ENCODE assay signal across 21 cellular contexts in the genomic region with DNA sequence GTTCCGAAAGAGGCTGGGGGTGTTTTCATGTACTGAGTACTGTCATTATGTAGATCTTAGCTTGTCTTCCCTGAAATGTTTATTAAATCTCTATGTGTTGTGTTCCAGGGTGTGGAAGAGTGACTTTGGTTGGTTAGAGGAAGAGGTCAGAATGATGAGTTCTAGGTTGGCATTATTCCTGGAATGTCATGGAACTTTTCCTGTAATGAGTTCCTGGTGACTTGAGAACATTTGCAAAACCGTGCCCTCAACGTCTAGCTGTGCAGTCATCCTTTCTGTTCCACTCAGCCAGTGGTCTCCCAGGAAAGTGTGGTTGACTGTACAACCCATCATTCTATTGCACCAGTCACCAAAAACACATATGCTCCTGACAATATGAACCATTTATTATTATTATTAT.
DNase-seq lines count a peak whose midpoint lies in the region; ATAC-seq and TF ChIP-seq lines count a peak whose summit lies in the region.
"Had no signal": no experiment of that assay in that cellular context is flagged by ENCODE, and none has a peak within 500 bp of the region (broad histone marks: within the 10 kb centered on the region; RNA-seq: fewer than 3 reads in every experiment).

No MANE protein-coding gene starts in this region.

- H2BK5ac ChIP-seq in mesenchymal stem cell (ENCODE audit: low read depth, low read length, poor library complexity, severe bottlenecking) = no peak overlapping the region

- H3K4me3 ChIP-seq in ACC112 (ENCODE audit: low read depth, low read length) (peak overlapping the region; percentile 46; the same call in 1 of the 2 replicates), mammary epithelial cell (replicated peaks in 1 of 3; ENCODE audit: insufficient read depth in 1 of 3, low read depth in 2 of 3, low read length in 3 of 3) (no peak overlapping the region), mesenchymal stem cell (ENCODE audit: insufficient read depth in 1 of 2, low read depth in 1 of 2, low read length in 2 of 2) (no peak overlapping the region), uterus (no peak overlapping the region)
- H3K4me3 ChIP-seq: lung, upper lobe of right lung had no signal

- no peak for TF ChIP-seq POLR2A in uterus (IDR thresholded peaks at IDR 0.05)

- H3K36me3 ChIP-seq in ACC112 (ENCODE audit: insufficient read depth, low read length) = no peaks in the 10 kb centered on the region
- no peaks in the 10 kb centered on the region for H3K36me3 ChIP-seq in mammary epithelial cell (ENCODE audit: insufficient read depth, low read length)
- no peaks in the 10 kb centered on the region for H3K36me3 ChIP-seq in mesenchymal stem cell (ENCODE audit: control insufficient read depth in 1 of 2, insufficient read depth in 2 of 2, low read depth in 1 of 2, low read length in 2 of 2)
- H3K36me3 ChIP-seq in uterus = no peaks in the 10 kb centered on the region
- H3K36me3 ChIP-seq: upper lobe of right lung had no signal

- BruUV-seq in mammary epithelial cell (replicated peaks; lab: Mats Ljungman, UMichigan) = no TSS peak

- dilution Hi-C loops in mammary epithelial cell (cut with HindIII; ENCODE audit: low sequenced_read_pairs) = no loop called here

- no peak overlapping the region for H4K8ac ChIP-seq in mesenchymal stem cell (ENCODE audit: low read length)

- WGBS in mammary epithelial cell (ENCODE audit: low coverage, missing lambda C conversion rate) = 51% methylated on average over 3 of the region's 3 CpGs
- 86% methylated on average over 3 of the region's 3 CpGs for WGBS in mesenchymal stem cell

- H3K27ac ChIP-seq in ACC112 (ENCODE audit: low read depth, low read length) (peak overlapping the region; percentile 96), mammary epithelial cell (ENCODE audit: insufficient read depth, low read depth, low read length) (peak overlapping the region; percentile 81), mesenchymal stem cell (ENCODE audit: low read length, poor library complexity, severe bottlenecking) (peak overlapping the region; percentile 73), uterus (no peak overlapping the region)
- H3K27ac ChIP-seq: upper lobe of right lung had no signal

- H2BK15ac ChIP-seq in mesenchymal stem cell (ENCODE audit: low read depth, poor library complexity, severe bottlenecking) = no peak overlapping the region

- no peak overlapping the region for H2AFZ ChIP-seq in ACC112 (ENCODE audit: low read length, unreplicated experiment)
- H2AFZ ChIP-seq in mammary epithelial cell (ENCODE audit: low read depth, low read length) = no peak overlapping the region
- no peak overlapping the region for H2AFZ ChIP-seq in mesenchymal stem cell (ENCODE audit: low read depth, low read length)

- H3K27me3 Mint-ChIP-seq in stimulated activated memory B cell treated with anti-CD40 and anti-IgM and Interleukin-4, amounts not matched to agents 10 μg/mL and 1 μg/mL and 100 μg/mL, for 72 hours = peaks cover 10% of the 10 kb centered on the region
- H3K27me3 Mint-ChIP-seq: CD4-positive, alpha-beta memory T cell; progenitor cell of endocrine pancreas had no signal

- H2BK120ac ChIP-seq in mesenchymal stem cell (ENCODE audit: low read depth, low read length) = no peak overlapping the region

- in situ Hi-C loops in mammary epithelial cell (cut with MboI; ENCODE audit: low sequenced_read_pairs in 2 of 2) = no loop called here

- intact Hi-C loops in mammary epithelial cell (cut with micrococcal nuclease) (no loop called here), uterus (cut with DNase I; ENCODE audit: low total_unique reads) (no loop called here)

- no peak overlapping the region for H3K27ac Mint-ChIP-seq in stimulated activated memory B cell treated with anti-CD40 and anti-IgM and Interleukin-4, amounts not matched to agents 10 μg/mL and 1 μg/mL and 100 μg/mL, for 72 hours
- H3K27ac Mint-ChIP-seq: activated naive CD8-positive, alpha-beta T cell treated with anti-CD3 and anti-CD28 coated beads for 36 hours; CD4-positive, alpha-beta memory T cell; naive thymus-derived CD4-positive, alpha-beta T cell; progenitor cell of endocrine pancreas had no signal

- H3K4ac ChIP-seq in mesenchymal stem cell (ENCODE audit: low read depth in 1 of 2, low read length in 2 of 2) = no peak overlapping the region

- H3K9me3 Mint-ChIP-seq in stimulated activated memory B cell treated with anti-CD40 and anti-IgM and Interleukin-4, amounts not matched to agents 10 μg/mL and 1 μg/mL and 100 μg/mL, for 72 hours = no peaks in the 10 kb centered on the region
- H3K9me3 Mint-ChIP-seq: activated naive CD8-positive, alpha-beta T cell treated with anti-CD3 and anti-CD28 coated beads for 36 hours; CD4-positive, alpha-beta memory T cell had no signal

- H4K20me1 ChIP-seq in mammary epithelial cell (ENCODE audit: insufficient read depth, low read length) = no peaks in the 10 kb centered on the region

- DNase-seq in HT1080 (ENCODE audit: low read depth) (peak; percentile 31), mammary epithelial cell (no peak), mesenchymal stem cell (no peak), HPDE6-E6E7 (ENCODE audit: extremely low spot score) (no peak), uterus (no peak)
- DNase-seq: activated naive CD8-positive, alpha-beta T cell treated with anti-CD3 and anti-CD28 coated beads for 36 hours; activated T-cell treated with anti-CD3 and anti-CD28 coated beads, Interleukin-2, amount 50 U/mL, for 1 hour; CD4-positive, alpha-beta memory T cell; cerebellar nuclear complex; DND-41; naive thymus-derived CD4-positive, alpha-beta T cell; NCI-H2029; NCI-H69; stimulated activated CD4-positive, alpha-beta T cell treated with anti-CD3 and anti-CD28 coated beads, Interleukin-12 subunit alpha, Interleukin-12 subunit beta, amount 100 ng/mL, for 4 hours; stimulated activated naive CD8-positive, alpha-beta T cell treated with anti-CD3 and anti-CD28 coated beads, Interleukin-15, Interleukin-2, amounts not matched to agents 100 U/mL and 50 U/mL, for 24 hours; upper lobe of right lung had no signal

- H3K18ac ChIP-seq in mesenchymal stem cell (ENCODE audit: low read depth in 1 of 2, low read length in 2 of 2) = no peak overlapping the region

- H3K14ac ChIP-seq in mesenchymal stem cell (ENCODE audit: low read length in 2 of 2) = no peak overlapping the region

- H2BK12ac ChIP-seq in mesenchymal stem cell (ENCODE audit: low read length in 2 of 2) = no peak overlapping the region

- H3K79me2 ChIP-seq in ACC112 (ENCODE audit: control insufficient read depth, insufficient read depth, low read length, unreplicated experiment) (peaks cover 38% of the 10 kb centered on the region), mammary epithelial cell (ENCODE audit: insufficient read depth, low read length) (peaks cover 27% of the 10 kb centered on the region)

- H3K36me3 Mint-ChIP-seq in stimulated activated memory B cell treated with anti-CD40 and anti-IgM and Interleukin-4, amounts not matched to agents 10 μg/mL and 1 μg/mL and 100 μg/mL, for 72 hours = no peaks in the 10 kb centered on the region
- H3K36me3 Mint-ChIP-seq: activated naive CD8-positive, alpha-beta T cell treated with anti-CD3 and anti-CD28 coated beads for 36 hours; CD4-positive, alpha-beta memory T cell; naive thymus-derived CD4-positive, alpha-beta T cell had no signal

- H3K23ac ChIP-seq in mesenchymal stem cell (ENCODE audit: low read length in 2 of 2) = no peak overlapping the region

- no peak overlapping the region for H4K91ac ChIP-seq in mesenchymal stem cell (ENCODE audit: low read length)

- H2AK5ac ChIP-seq in mesenchymal stem cell (ENCODE audit: low read length, severe bottlenecking) = no peak overlapping the region

- H3K4me1 Mint-ChIP-seq in stimulated activated memory B cell treated with anti-CD40 and anti-IgM and Interleukin-4, amounts not matched to agents 10 μg/mL and 1 μg/mL and 100 μg/mL, for 72 hours = no peaks in the 10 kb centered on the region
- H3K4me1 Mint-ChIP-seq: activated naive CD8-positive, alpha-beta T cell treated with anti-CD3 and anti-CD28 coated beads for 36 hours; naive thymus-derived CD4-positive, alpha-beta T cell had no signal

- no peaks in the 10 kb centered on the region for H3K9me3 ChIP-seq in mammary epithelial cell (replicated peaks; ENCODE audit: insufficient read depth, low read length)
- no peaks in the 10 kb centered on the region for H3K9me3 ChIP-seq in mesenchymal stem cell (ENCODE audit: control insufficient read depth, low read length)
- H3K9me3 ChIP-seq in uterus = no peaks in the 10 kb centered on the region
- H3K9me3 ChIP-seq: upper lobe of right lung had no signal

- H3K27me3 ChIP-seq in ACC112 (ENCODE audit: insufficient read depth, low read length) (no peaks in the 10 kb centered on the region), mammary epithelial cell (ENCODE audit: insufficient read depth, low read length) (no peaks in the 10 kb centered on the region), mesenchymal stem cell (ENCODE audit: control insufficient read depth in 1 of 2, insufficient read depth in 1 of 2, low read length in 2 of 2) (no peaks in the 10 kb centered on the region), uterus (no peaks in the 10 kb centered on the region)
- H3K27me3 ChIP-seq: upper lobe of right lung had no signal

- no peak for TF ChIP-seq CTCF in mammary epithelial cell (conservative IDR thresholded peaks at IDR 0.05 in 1 of 2, IDR thresholded peaks at IDR 0.05 in 1 of 2; ENCODE audit: extremely low read depth in 1 of 2, insufficient read depth in 1 of 2, low read depth in 1 of 2, low read length in 2 of 2)
- TF ChIP-seq CTCF in uterus (IDR thresholded peaks at IDR 0.05) = no peak

- H3K4me1 ChIP-seq in ACC112 (ENCODE audit: control insufficient read depth, insufficient read depth, low read length, unreplicated experiment) (peaks cover 73% of the 10 kb centered on the region), mammary epithelial cell (ENCODE audit: insufficient read depth, low read length) (peaks cover 40% of the 10 kb centered on the region), mesenchymal stem cell (ENCODE audit: control insufficient read depth, insufficient read depth, low read depth, low read length) (peaks cover 8% of the 10 kb centered on the region), uterus (no peaks in the 10 kb centered on the region)

- no peaks in the 10 kb centered on the region for H3K79me1 ChIP-seq in mesenchymal stem cell (replicated peaks; ENCODE audit: low read length, poor library complexity, severe bottlenecking)

- ATAC-seq in stimulated activated memory B cell treated with anti-CD40 and anti-IgM and Interleukin-4, amounts not matched to agents 10 μg/mL and 1 μg/mL and 100 μg/mL, for 72 hours = no peak
- no peak for ATAC-seq in HG02938 (IDR thresholded peaks at IDR 0.05; ENCODE audit: unreplicated experiment)
- ATAC-seq: naive thymus-derived CD4-positive, alpha-beta T cell; stimulated activated naive CD8-positive, alpha-beta T cell treated with anti-CD3 and anti-CD28 coated beads, Interleukin-15, Interleukin-2, amounts not matched to agents 100 U/mL and 50 U/mL, for 24 hours; upper lobe of right lung had no signal

- H3K9ac ChIP-seq in mammary epithelial cell (ENCODE audit: insufficient read depth, low read length) = no peak overlapping the region
- H3K9ac ChIP-seq in mesenchymal stem cell (ENCODE audit: low read length) = peak overlapping the region; percentile 86

- no peak overlapping the region for H3K4me3 Mint-ChIP-seq in stimulated activated memory B cell treated with anti-CD40 and anti-IgM and Interleukin-4, amounts not matched to agents 10 μg/mL and 1 μg/mL and 100 μg/mL, for 72 hours
- H3K4me3 Mint-ChIP-seq: activated naive CD8-positive, alpha-beta T cell treated with anti-CD3 and anti-CD28 coated beads for 36 hours; CD4-positive, alpha-beta memory T cell; naive thymus-derived CD4-positive, alpha-beta T cell had no signal

- H3K4me2 ChIP-seq in mammary epithelial cell (ENCODE audit: insufficient read depth, low read depth, low read length) (peak overlapping the region; percentile 43), mesenchymal stem cell (ENCODE audit: low read length, poor library complexity, severe bottlenecking) (no peak overlapping the region)

- CTCF ChIA-PET in mammary epithelial cell (lab: Charles Lee; ENCODE audit: low non-redundant PET) = no interaction called here

Comparison
In these comparisons a context has a peak if more than half of its experiments do, and no peak if none do; other contexts are left out.
1. H3K27ac ChIP-seq: peak in ACC112 (single experiment), mammary epithelial cell (single experiment) and mesenchymal stem cell (single experiment); none in uterus (0 of 2).